In genomic region chr4:137083571-137083970, GRCh38 we compare ENCODE assay signal across 17 cellular contexts.
A peak's percentile ranks its signal among the peaks of the same experiment; 100 is the strongest.
DNase-seq lines count a peak whose midpoint lies in the region; ATAC-seq and TF ChIP-seq lines count a peak whose summit lies in the region.
"Had no signal": no experiment of that assay in that cellular context is flagged by ENCODE, and none has a peak within 500 bp of the region (broad histone marks: within the 10 kb centered on the region; RNA-seq: fewer than 3 reads in every experiment).

No MANE protein-coding gene starts in this region.

- no peaks in the 10 kb centered on the region for H3K9me3 Mint-ChIP-seq in chondrocyte (ENCODE audit: low read depth)

- no peak overlapping the region for H3K9ac ChIP-seq in smooth muscle cell (ENCODE audit: low read depth)
- H3K9ac ChIP-seq: KMS-11 had no signal

- H3K79me2 ChIP-seq in smooth muscle cell (ENCODE audit: low read depth), result no peaks in the 10 kb centered on the region

- H3K4me2 ChIP-seq in smooth muscle cell, result no peak overlapping the region
- H3K4me2 ChIP-seq: A549, KMS-11 had no signal

- peak overlapping the region; percentile 87 for H3K27ac Mint-ChIP-seq in chondrocyte (ENCODE audit: unreplicated experiment)

- H2AFZ ChIP-seq in smooth muscle cell (ENCODE audit: low read depth), result peak overlapping the region; percentile 58

- no peaks in the 10 kb centered on the region for H3K4me1 ChIP-seq in smooth muscle cell (ENCODE audit: low read depth)
- H3K4me1 ChIP-seq: A549, Peyer's patch had no signal

- H3K36me3 Mint-ChIP-seq in chondrocyte (ENCODE audit: low read depth), result peaks cover 1% of the 10 kb centered on the region

- H3K4me3 Mint-ChIP-seq in chondrocyte (ENCODE audit: unreplicated experiment), result no peak overlapping the region

- H4K20me1 ChIP-seq in smooth muscle cell (ENCODE audit: low read depth), result no peaks in the 10 kb centered on the region

- H3F3A ChIP-seq in smooth muscle cell (ENCODE audit: low read depth), result no peaks in the 10 kb centered on the region

- no peaks in the 10 kb centered on the region for H3K27me3 Mint-ChIP-seq in chondrocyte (ENCODE audit: low read depth)

- TF ChIP-seq CTCF in AG10803 (conservative IDR thresholded peaks at IDR 0.05; ENCODE audit: low read length), result no peak
- TF ChIP-seq CTCF in chondrocyte (IDR thresholded peaks at IDR 0.05), result no peak
- no peak for TF ChIP-seq CTCF in smooth muscle cell (IDR thresholded peaks at IDR 0.05; ENCODE audit: borderline replicate concordance, insufficient read depth, poor library complexity, severe bottlenecking)

- no peak overlapping the region for H3K27ac ChIP-seq in smooth muscle cell (ENCODE audit: low read depth)
- H3K27ac ChIP-seq: A549, KMS-11, Peyer's patch had no signal

- peak; percentile 8 for DNase-seq in AG10803 (ENCODE audit: low read depth)
- no peak for DNase-seq in chondrocyte (ENCODE audit: low spot score)
- DNase-seq in left kidney (ENCODE audit: low read depth, low spot score), result peak; percentile 19
- DNase-seq in smooth muscle cell (lab: John Stamatoyannopoulos, UW; ENCODE audit: unreplicated experiment), result no peak
- DNase-seq in Kasumi-1 (lab: John Stamatoyannopoulos, UW), result no peak
- DNase-seq: GOT3, MM.1S, NCI-H1930, NCI-H2171 treated with DMSO at 0.1 percent for 48 hours, NCI-H510A, Peyer's patch, SHP77 had no signal

- H3K4me3 ChIP-seq in AG10803 (ENCODE audit: low read length) (no peak overlapping the region), smooth muscle cell (no peak overlapping the region)
- H3K4me3 ChIP-seq: A549, Peyer's patch had no signal

- peaks cover 25% of the 10 kb centered on the region for H3K4me1 Mint-ChIP-seq in chondrocyte (ENCODE audit: low read depth)

- ATAC-seq in GM18873 (IDR thresholded peaks at IDR 0.05; ENCODE audit: low FRiP score, unreplicated experiment) (no peak), HG03135 (IDR thresholded peaks at IDR 0.05; ENCODE audit: unreplicated experiment) (no peak), HG03139 (IDR thresholded peaks at IDR 0.05; ENCODE audit: unreplicated experiment) (no peak)
- ATAC-seq: A549 had no signal

- WGBS in smooth muscle cell (ENCODE audit: low lambda C conversion rate), result 83% methylated on average over 2 of the region's 2 CpGs

- H3K9me3 ChIP-seq in smooth muscle cell (replicated peaks; ENCODE audit: low read depth), result no peaks in the 10 kb centered on the region
- H3K9me3 ChIP-seq: A549, Peyer's patch had no signal

- H3K36me3 ChIP-seq in smooth muscle cell (ENCODE audit: low read depth), result no peaks in the 10 kb centered on the region
- H3K36me3 ChIP-seq: Peyer's patch had no signal

- no peaks in the 10 kb centered on the region for H3K27me3 ChIP-seq in smooth muscle cell (ENCODE audit: low read depth)
- H3K27me3 ChIP-seq: Peyer's patch had no signal

Comparison
In these comparisons a context has a peak if more than half of its experiments do, and no peak if none do; other contexts are left out.
1. DNase-seq: peak in AG10803 (single experiment) and left kidney (single experiment); none in chondrocyte (single experiment), smooth muscle cell (single experiment) and Kasumi-1 (0 of 2).